Comparison of ENCODE assay signal across 9 cellular contexts in the genomic region with DNA sequence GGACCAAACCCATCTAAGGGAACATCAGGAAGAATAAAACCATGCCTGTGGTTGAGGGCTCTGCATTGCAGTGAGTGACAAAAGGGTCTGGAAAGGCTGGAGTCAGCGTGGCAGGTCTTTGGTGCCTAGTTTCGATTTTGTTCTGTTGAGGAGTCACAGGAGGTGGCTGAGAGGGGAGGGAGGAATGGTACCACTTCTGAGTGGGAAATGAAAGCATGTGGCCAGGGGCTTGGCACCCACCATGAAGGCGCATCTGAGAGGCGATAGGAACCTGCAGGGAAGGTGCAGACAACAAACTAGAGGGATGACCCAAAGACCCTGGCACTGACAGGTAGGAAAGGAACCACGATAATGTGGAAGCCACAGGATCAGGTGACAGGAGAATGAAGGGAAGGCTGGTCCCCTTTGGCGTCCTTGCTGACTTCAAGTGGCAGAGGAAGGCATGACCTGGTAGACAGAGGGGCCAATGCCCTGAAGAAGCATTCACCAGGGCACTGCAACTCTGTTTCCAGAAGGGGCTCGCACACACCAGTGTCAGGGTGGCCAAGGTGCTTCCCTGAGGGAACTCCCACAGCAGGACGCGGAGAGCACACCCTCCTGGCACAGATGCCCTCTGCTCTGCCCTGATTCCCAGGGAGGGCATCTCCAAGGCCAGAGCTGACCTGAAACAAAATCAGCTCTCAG. TPM values are rescaled to one million over a fixed set of nuclear protein-coding genes. Genes with fewer than 3 reads are reported as not detected.
DNase-seq lines count a peak whose midpoint lies in the region; ATAC-seq and TF ChIP-seq lines count a peak whose summit lies in the region.
"Had no signal": no experiment of that assay in that cellular context is flagged by ENCODE, and none has a peak within 500 bp of the region (broad histone marks: within the 10 kb centered on the region; RNA-seq: fewer than 3 reads in every experiment).

No MANE protein-coding gene starts in this region.

- TF ChIP-seq CTCF in heart right ventricle (IDR thresholded peaks at IDR 0.05) (no peak), upper lobe of left lung (IDR thresholded peaks at IDR 0.05) (no peak)

- no peaks in the 10 kb centered on the region for H3K9me3 ChIP-seq in heart right ventricle
- no peaks in the 10 kb centered on the region for H3K9me3 ChIP-seq in upper lobe of left lung

- H3K4me1 ChIP-seq in heart right ventricle (peaks cover 44 to 100% (median 99%) of the 10 kb centered on the region in 9 donors), upper lobe of left lung (peaks cover 43 to 77% (median 66%) of the 10 kb centered on the region in 4 donors)

- H3K27ac Mint-ChIP-seq in activated T-helper 1 cell treated with anti-CD3 and anti-CD28 coated beads, Interleukin-12 subunit alpha, Interleukin-12 subunit beta, Interleukin-2, Interleukin-4 antibody, amounts not matched to agents 30 ng/mL and 10 ng/mL and 1 ng/mL, durations not matched to agents 14 hours and 24 hours and 36 hours: peak overlapping the region; percentile 35
- H3K27ac Mint-ChIP-seq in naive thymus-derived CD8-positive, alpha-beta T cell: peak overlapping the region in 8 of 10 donors; percentile 1 to 91 (median 67)

- H3K4me3 Mint-ChIP-seq in activated T-helper 1 cell treated with anti-CD3 and anti-CD28 coated beads, Interleukin-12 subunit alpha, Interleukin-12 subunit beta, Interleukin-2, Interleukin-4 antibody, amounts not matched to agents 30 ng/mL and 10 ng/mL and 1 ng/mL, durations not matched to agents 14 hours and 24 hours and 36 hours: no peak overlapping the region
- H3K4me3 Mint-ChIP-seq in naive thymus-derived CD8-positive, alpha-beta T cell: peak overlapping the region in 5 of 10 donors; percentile 4 to 43 (median 29)

- TF ChIP-seq POLR2A in upper lobe of left lung (IDR thresholded peaks at IDR 0.05): no peak

- H3K27me3 Mint-ChIP-seq in activated T-helper 1 cell treated with anti-CD3 and anti-CD28 coated beads, Interleukin-12 subunit alpha, Interleukin-12 subunit beta, Interleukin-2, Interleukin-4 antibody, amounts not matched to agents 30 ng/mL and 10 ng/mL and 1 ng/mL, durations not matched to agents 14 hours and 24 hours and 36 hours (ENCODE audit: insufficient read depth): peaks cover 3% of the 10 kb centered on the region
- peaks cover 0 to 1% (median 0%) of the 10 kb centered on the region in 5 donors for H3K27me3 Mint-ChIP-seq in naive thymus-derived CD8-positive, alpha-beta T cell

- H3K27me3 ChIP-seq in heart right ventricle (no peaks in the 10 kb centered on the region), upper lobe of left lung (no peaks in the 10 kb centered on the region)

- H3K4me3 ChIP-seq in heart right ventricle (no peak overlapping the region), upper lobe of left lung (no peak overlapping the region)

- 81 to 85% methylated on average over 9 of the region's 9 CpGs for WGBS in heart right ventricle, 2 donors
- 88 to 90% methylated on average over 7 to 9 of the region's 9 CpGs for whole genome bisulfite sequencing in upper lobe of left lung, 2 donors

- H3K36me3 ChIP-seq in heart right ventricle (peaks cover 0 to 12% (median 0%) of the 10 kb centered on the region in 9 donors), upper lobe of left lung (peaks cover 0 to 10% (median 0%) of the 10 kb centered on the region in 4 donors)

- DNase-seq in heart right ventricle (no peak), Right ventricle myocardium inferior (ENCODE audit: missing footprints) (no peak), upper lobe of left lung (no peak), COLO668 (lab: John Stamatoyannopoulos, UW; ENCODE audit: unreplicated experiment) (no peak)
- DNase-seq in activated T-helper 1 cell treated with anti-CD3 and anti-CD28 coated beads, Interleukin-12 subunit alpha, Interleukin-12 subunit beta, Interleukin-2, Interleukin-4 antibody, amounts not matched to agents 30 ng/mL and 10 ng/mL and 1 ng/mL, durations not matched to agents 14 hours and 24 hours and 36 hours (ENCODE audit: low spot score): no peak
- DNase-seq in naive thymus-derived CD8-positive, alpha-beta T cell: no peak
- DNase-seq: occipital lobe had no signal

- intact Hi-C loops in heart right ventricle (cut with DNase I): loop anchor here in 4 of 10 donors (2.0 to 5.0 kb wide), 3 partner anchors 41 to 89 kb away; a partner anchor contains a TSS
- intact Hi-C loops in Right ventricle myocardium inferior (cut with DNase I): no loop called here
- intact Hi-C loops in activated T-helper 1 cell treated with anti-CD3 and anti-CD28 coated beads, Interleukin-12 subunit alpha, Interleukin-12 subunit beta, Interleukin-2, Interleukin-4 antibody, amounts not matched to agents 30 ng/mL and 10 ng/mL and 1 ng/mL, durations not matched to agents 14 hours and 24 hours and 36 hours (cut with micrococcal nuclease): loop anchor here (5.0 kb wide), 1 partner anchor 89 kb away; no protein-coding TSS in a partner anchor

- H3K36me3 Mint-ChIP-seq in activated T-helper 1 cell treated with anti-CD3 and anti-CD28 coated beads, Interleukin-12 subunit alpha, Interleukin-12 subunit beta, Interleukin-2, Interleukin-4 antibody, amounts not matched to agents 30 ng/mL and 10 ng/mL and 1 ng/mL, durations not matched to agents 14 hours and 24 hours and 36 hours (ENCODE audit: low read depth): peaks cover 23% of the 10 kb centered on the region
- H3K36me3 Mint-ChIP-seq in naive thymus-derived CD8-positive, alpha-beta T cell: peaks cover 0 to 3% (median 3%) of the 10 kb centered on the region in 3 donors

- peak overlapping the region; percentile 74 to 92 (median 90) for H3K27ac ChIP-seq in heart right ventricle
- peak overlapping the region in 3 of 4 donors; percentile 27 to 69 (median 51) for H3K27ac ChIP-seq in upper lobe of left lung

- peaks cover 57% of the 10 kb centered on the region for H3K4me1 Mint-ChIP-seq in activated T-helper 1 cell treated with anti-CD3 and anti-CD28 coated beads, Interleukin-12 subunit alpha, Interleukin-12 subunit beta, Interleukin-2, Interleukin-4 antibody, amounts not matched to agents 30 ng/mL and 10 ng/mL and 1 ng/mL, durations not matched to agents 14 hours and 24 hours and 36 hours (ENCODE audit: low read depth)
- peaks cover 44 to 81% (median 77%) of the 10 kb centered on the region in 4 donors for H3K4me1 Mint-ChIP-seq in naive thymus-derived CD8-positive, alpha-beta T cell

- POLR2A ChIA-PET in naive thymus-derived CD8-positive, alpha-beta T cell (lab: Charles Lee): interaction anchor here (0.6 to 1.9 kb wide), 2 partner anchors 10 to 67 kb away, joined by 4 to 6 read pairs; no protein-coding TSS in a partner anchor

- no peak for TF ChIP-seq EP300 in upper lobe of left lung (IDR thresholded peaks at IDR 0.05)

- no peak for ATAC-seq in heart right ventricle
- no peak for ATAC-seq in Right ventricle myocardium inferior
- ATAC-seq in naive thymus-derived CD8-positive, alpha-beta T cell: no peak
- ATAC-seq in upper lobe of left lung (ENCODE audit: low FRiP score in 2 of 2): no peak
- no peak for ATAC-seq in HG02840 (IDR thresholded peaks at IDR 0.05; ENCODE audit: low FRiP score, unreplicated experiment)
- no peak for ATAC-seq in GM18909 (IDR thresholded peaks at IDR 0.05; ENCODE audit: poor library complexity, unreplicated experiment)

- peaks cover 4% of the 10 kb centered on the region for H3K9me3 Mint-ChIP-seq in activated T-helper 1 cell treated with anti-CD3 and anti-CD28 coated beads, Interleukin-12 subunit alpha, Interleukin-12 subunit beta, Interleukin-2, Interleukin-4 antibody, amounts not matched to agents 30 ng/mL and 10 ng/mL and 1 ng/mL, durations not matched to agents 14 hours and 24 hours and 36 hours
- no peaks in the 10 kb centered on the region for H3K9me3 Mint-ChIP-seq in naive thymus-derived CD8-positive, alpha-beta T cell

RNA-seq across cellular contexts. Expression of a gene that starts 41.7 kb away (rescaled TPM):
- total RNA-seq in heart right ventricle: 100 to 1,000 TPM in 9 of 10 donors, 10 to 100 TPM in 1; 99.4 to 203 (median 136) TPM
- polyA plus RNA-seq in heart right ventricle: 10 to 100 TPM; 19.7 to 29.3 TPM
- 97.8 TPM for total RNA-seq in Right ventricle myocardium inferior
- total RNA-seq in activated T-helper 1 cell treated with anti-CD3 and anti-CD28 coated beads, Interleukin-12 subunit alpha, Interleukin-12 subunit beta, Interleukin-2, Interleukin-4 antibody, amounts not matched to agents 30 ng/mL and 10 ng/mL and 1 ng/mL, durations not matched to agents 14 hours and 24 hours and 36 hours: 28.3 and 29.2 TPM in 2 replicates
- 10 to 100 TPM; 28.7 to 32.9 TPM for total RNA-seq in naive thymus-derived CD8-positive, alpha-beta T cell
- 1 to 10 TPM; 2.1 to 4.3 (median 3.1) TPM for polyA plus RNA-seq in naive thymus-derived CD8-positive, alpha-beta T cell
- 10 to 100 TPM; 38.6 to 59.6 (median 45.9) TPM for total RNA-seq in upper lobe of left lung
